In the genomic region with DNA sequence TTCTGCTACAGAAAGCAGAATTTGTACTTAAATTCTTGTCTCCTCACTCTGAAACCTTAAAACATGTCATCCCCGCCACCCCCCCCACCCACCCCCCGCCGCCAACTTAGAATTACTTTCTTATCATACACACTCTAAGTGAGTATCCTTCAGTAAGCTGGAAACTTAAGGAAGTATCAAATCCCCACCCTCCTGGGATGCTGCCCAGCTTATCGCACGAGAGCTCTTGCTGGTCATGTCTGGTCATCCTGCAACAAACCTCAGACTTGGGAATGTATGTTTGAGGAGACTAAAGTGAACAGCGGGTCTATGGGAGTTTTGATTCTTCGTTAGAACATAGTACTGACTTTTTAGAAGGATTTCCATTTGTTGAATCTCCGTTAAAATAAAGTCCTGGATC, we compare ENCODE assay signal across 19 cellular contexts.
DNase-seq lines count a peak whose midpoint lies in the region; ATAC-seq and TF ChIP-seq lines count a peak whose summit lies in the region.
"Had no signal": no experiment of that assay in that cellular context is flagged by ENCODE, and none has a peak within 500 bp of the region (broad histone marks: within the 10 kb centered on the region; RNA-seq: fewer than 3 reads in every experiment).

No MANE protein-coding gene starts in this region.

- H3K27ac Mint-ChIP-seq in activated naive CD4-positive, alpha-beta T cell treated with anti-CD3 and anti-CD28 coated beads, Interleukin-2, amount 50 U/mL, for 72 hours = no peak overlapping the region
- H3K27ac Mint-ChIP-seq: CD4-positive, CD25-positive, alpha-beta regulatory T cell; GM23338 had no signal

- H3K27me3 ChIP-seq in heart right ventricle = no peaks in the 10 kb centered on the region

- H3K36me3 Mint-ChIP-seq in activated naive CD4-positive, alpha-beta T cell treated with anti-CD3 and anti-CD28 coated beads, Interleukin-2, amount 50 U/mL, for 72 hours = peaks cover 0 to 5% of the 10 kb centered on the region in 2 donors

- intact Hi-C loops in left ventricle myocardium superior (cut with micrococcal nuclease) (no loop called here), heart right ventricle (cut with DNase I) (loop anchor here in 1 of 10 donors (5.0 kb wide), 1 partner anchor 48 kb away; no protein-coding TSS in a partner anchor)

- H3K4me3 ChIP-seq in heart right ventricle (no peak overlapping the region), cardiac fibroblast (replicated peaks in 1 of 2; ENCODE audit: low read depth in 2 of 2, low read length in 2 of 2) (peak overlapping the region in 1 of 2 donors; percentile 7), fibroblast of villous mesenchyme (ENCODE audit: low read depth, low read length) (no peak overlapping the region)
- H3K4me3 ChIP-seq: GM23338 had no signal

- no peaks in the 10 kb centered on the region for H3K9me3 ChIP-seq in heart right ventricle

- H3K4me1 ChIP-seq in heart right ventricle = peaks cover 0 to 35% (median 10%) of the 10 kb centered on the region in 9 donors

- TF ChIP-seq CTCF in heart right ventricle (IDR thresholded peaks at IDR 0.05) = no peak
- TF ChIP-seq CTCF in cardiac fibroblast (IDR thresholded peaks at IDR 0.05; ENCODE audit: low read depth, low read length) = no peak
- no peak for TF ChIP-seq CTCF in fibroblast of villous mesenchyme (IDR thresholded peaks at IDR 0.05; ENCODE audit: insufficient read depth, low read depth, low read length)

- H3K9me3 Mint-ChIP-seq in activated naive CD4-positive, alpha-beta T cell treated with anti-CD3 and anti-CD28 coated beads, Interleukin-2, amount 50 U/mL, for 72 hours = no peaks in the 10 kb centered on the region
- H3K9me3 Mint-ChIP-seq: CD4-positive, CD25-positive, alpha-beta regulatory T cell; GM23338 had no signal

- no peaks in the 10 kb centered on the region for H3K36me3 ChIP-seq in heart right ventricle

- DNase-seq in left ventricle myocardium superior = peak; percentile 35
- DNase-seq in heart right ventricle = no peak
- DNase-seq in cardiac fibroblast (ENCODE audit: low read depth in 2 of 2) = peak; percentile 48 to 70
- DNase-seq in fibroblast of villous mesenchyme (ENCODE audit: low read depth) = peak; percentile 28
- DNase-seq in DMS 273 (lab: John Stamatoyannopoulos, UW; ENCODE audit: unreplicated experiment) = no peak
- DNase-seq in activated naive CD4-positive, alpha-beta T cell treated with anti-CD3 and anti-CD28 coated beads, Interleukin-2, amount 50 U/mL, for 72 hours (ENCODE audit: low spot score in 2 of 2) = no peak
- DNase-seq: CD4-positive, CD25-positive, alpha-beta regulatory T cell; DMS79; HCEC 1CT; Kasumi-1; NCI-H1417; NCI-H187; NCI-H446; NCI-H526 treated with DMSO at 0.1 percent for 48 hours; OCI-M1 had no signal

- no peak overlapping the region for H3K27ac ChIP-seq in heart right ventricle

- WGBS in heart right ventricle, 2 donors = 59 to 68% methylated on average over 8 of the region's 8 CpGs

- ATAC-seq in left ventricle myocardium superior (no peak), heart right ventricle (no peak), HG02981 (IDR thresholded peaks at IDR 0.05; ENCODE audit: unreplicated experiment) (no peak), GM19035 (IDR thresholded peaks at IDR 0.05; ENCODE audit: unreplicated experiment) (no peak)
- no peak for ATAC-seq in activated naive CD4-positive, alpha-beta T cell treated with anti-CD3 and anti-CD28 coated beads, Interleukin-2, amount 50 U/mL, for 72 hours
- ATAC-seq: GM23338, Right ventricle myocardium inferior had no signal

Comparison
In these comparisons a context has a peak if more than half of its experiments do, and no peak if none do; other contexts are left out.
1. DNase-seq: peak in left ventricle myocardium superior (single experiment), cardiac fibroblast (2 of 2) and fibroblast of villous mesenchyme (single experiment); none in heart right ventricle (0 of 2), DMS 273 (single experiment) and activated naive CD4-positive, alpha-beta T cell treated with anti-CD3 and anti-CD28 coated beads, Interleukin-2, amount 50 U/mL, for 72 hours (0 of 2).